Comparison of ENCODE assay signal across 30 cellular contexts in genomic region chr11:40417627-40418026, GRCh38.
"Had no signal": no experiment of that assay in that cellular context is flagged by ENCODE, and none has a peak within 500 bp of the region (broad histone marks: within the 10 kb centered on the region; RNA-seq: fewer than 3 reads in every experiment).

No MANE protein-coding gene starts in this region.

- H3K36me3 ChIP-seq: esophagus muscularis mucosa, WERI-Rb-1 had no signal

- H3K4me1 Mint-ChIP-seq: activated B cell treated with CpG ODN at 0.5 μM for 24 hours; activated T-helper 17 cell treated with anti-CD3 and anti-CD28 coated beads, Interleukin-2, amount 50 U/mL, for 72 hours; T-cell had no signal

- H3K4me3 Mint-ChIP-seq: activated B cell treated with CpG ODN at 0.5 μM for 24 hours; activated CD8-positive, alpha-beta T cell treated with anti-CD3 and anti-CD28 coated beads for 36 hours; activated naive CD8-positive, alpha-beta T cell; activated T-cell treated with anti-CD3 and anti-CD28 coated beads, Interleukin-2, amount 50 U/mL, for 4 hours; activated T-helper 17 cell treated with anti-CD3 and anti-CD28 coated beads, Interleukin-2, amount 50 U/mL, for 72 hours; effector memory CD8-positive, alpha-beta T cell; T-cell; T-helper 1 cell treated with Interleukin-12 subunit alpha and Interleukin-12 subunit beta and Interleukin-4 antibody, amounts not matched to agents 30 μg/mL and 1 μg/mL, for 36 hours had no signal

- H3K9me3 ChIP-seq: body of pancreas, esophagus muscularis mucosa had no signal

- H3K27ac Mint-ChIP-seq: activated B cell treated with CpG ODN at 0.5 μM for 24 hours; activated CD8-positive, alpha-beta T cell treated with anti-CD3 and anti-CD28 coated beads for 36 hours; activated naive CD8-positive, alpha-beta T cell; activated T-helper 17 cell treated with anti-CD3 and anti-CD28 coated beads, Interleukin-2, amount 50 U/mL, for 72 hours; effector memory CD8-positive, alpha-beta T cell; T-cell; T-helper 1 cell treated with Interleukin-12 subunit alpha and Interleukin-12 subunit beta and Interleukin-4 antibody, amounts not matched to agents 30 μg/mL and 1 μg/mL, for 36 hours had no signal

- H3K36me3 Mint-ChIP-seq: activated naive CD8-positive, alpha-beta T cell; T-cell had no signal

- H3K27ac ChIP-seq: body of pancreas, esophagus muscularis mucosa, WERI-Rb-1 had no signal

- ATAC-seq: activated CD4-positive, CD25-positive, alpha-beta regulatory T cell treated with anti-CD3 and anti-CD28 coated beads, Interleukin-2, amount 50 U/mL, for 24 hours; activated CD8-positive, alpha-beta T cell treated with anti-CD3 and anti-CD28 coated beads for 36 hours; activated T-cell treated with anti-CD3 and anti-CD28 coated beads, Interleukin-2, amount 50 U/mL, for 4 hours; activated T-helper 17 cell treated with anti-CD3 and anti-CD28 coated beads, Interleukin-2, amount 50 U/mL, for 72 hours; body of pancreas; effector memory CD8-positive, alpha-beta T cell; T-cell had no signal

- H3K27me3 ChIP-seq: body of pancreas, esophagus muscularis mucosa had no signal

- H3K4me3 ChIP-seq: body of pancreas, esophagus muscularis mucosa had no signal

- H3K27me3 Mint-ChIP-seq: activated B cell treated with CpG ODN at 0.5 μM for 24 hours; activated CD8-positive, alpha-beta T cell treated with anti-CD3 and anti-CD28 coated beads for 36 hours; activated naive CD8-positive, alpha-beta T cell; activated T-helper 17 cell treated with anti-CD3 and anti-CD28 coated beads, Interleukin-2, amount 50 U/mL, for 72 hours; effector memory CD8-positive, alpha-beta T cell; T-cell had no signal

- H3K4me1 ChIP-seq: body of pancreas, esophagus muscularis mucosa had no signal

- DNase-seq: activated B cell treated with CpG ODN at 0.5 μM for 24 hours; activated CD4-positive, alpha-beta T cell treated with anti-CD3 and anti-CD28 coated beads for 48 hours; activated CD4-positive, alpha-beta T cell treated with anti-CD3 and anti-CD28 coated beads, Interleukin-2, amount 50 U/mL, for 1 hour; activated CD4-positive, alpha-beta T cell treated with anti-CD3 and anti-CD28 coated beads, Interleukin-2, amount 50 U/mL, for 48 hours; activated CD8-positive, alpha-beta memory T cell treated with anti-CD3 and anti-CD28 coated beads for 24 hours; activated CD8-positive, alpha-beta T cell treated with anti-CD3 and anti-CD28 coated beads for 36 hours; activated effector memory CD4-positive, alpha-beta T cell treated with Interleukin-2 at 50 U/mL for 16 hours; activated gamma-delta T cell treated with Interleukin-2 at 50 U/mL for 16 hours; activated naive CD4-positive, alpha-beta T cell treated with anti-CD3 and anti-CD28 coated beads, Interleukin-2, amount 50 U/mL, for 16 hours; activated naive CD4-positive, alpha-beta T cell treated with Interleukin-2 at 50 U/mL for 16 hours; activated T-cell treated with anti-CD3 and anti-CD28 coated beads, Interleukin-2, amount 50 U/mL, for 4 hours; amygdala; aorta; body of pancreas; caudate nucleus; cortex of kidney; dermis blood vessel endothelial cell; effector CD4-positive, alpha-beta T cell; effector memory CD8-positive, alpha-beta T cell; erythroblast; foreskin melanocyte; head of caudate nucleus; T-cell; T-helper 9 cell; WERI-Rb-1 had no signal
